Comparison of ENCODE assay signal across 1 cellular context in genomic region chr17:36008998-36009665, GRCh38.
TF ChIP-seq lines count a peak whose summit lies in the region.

No MANE protein-coding gene starts in this region.

TF ChIP-seq in K562, 482 proteins besides CTCF, POLR2A, EP300 and RAD21 (continued from another document):
- no peak for TF ChIP-seq CHAMP1 (IDR thresholded peaks at IDR 0.05)
- TF ChIP-seq POLR2AphosphoS2 (IDR thresholded peaks at IDR 0.05; ENCODE audit: low read length) = no peak
- no peak for TF ChIP-seq CBX1 (IDR thresholded peaks at IDR 0.05; ENCODE audit: low read depth)
- TF ChIP-seq ZNF407 (IDR thresholded peaks at IDR 0.05; ENCODE audit: low read depth) = no peak
- TF ChIP-seq NR3C1 (CRISPR knock-in tag; IDR thresholded peaks at IDR 0.05) = no peak
- 0 out of 4 replicates have a peak, but pooled peaks have one; percentile 22 to 33 for TF ChIP-seq MNT (conservative IDR thresholded peaks at IDR 0.05)
- TF ChIP-seq CXXC5 (CRISPR knock-in tag; IDR thresholded peaks at IDR 0.05) = 0 out of 2 replicates have a peak, but pooled peaks have one; percentile 11
- no peak for TF ChIP-seq CREBBP (IDR thresholded peaks at IDR 0.05; ENCODE audit: low read depth, low read length)
- TF ChIP-seq MXD1 (CRISPR knock-in tag; IDR thresholded peaks at IDR 0.05; ENCODE audit: borderline replicate concordance, poor library complexity, severe bottlenecking) = no peak
- TF ChIP-seq ZC3H11A (IDR thresholded peaks at IDR 0.05; ENCODE audit: low read depth, low read length) = no peak
- no peak for TF ChIP-seq SP1 (CRISPR knock-in tag; IDR thresholded peaks at IDR 0.05)
- no peak for TF ChIP-seq ATF4 (CRISPR knock-in tag; IDR thresholded peaks at IDR 0.05)
- TF ChIP-seq PATZ1 (CRISPR knock-in tag; IDR thresholded peaks at IDR 0.05; ENCODE audit: borderline replicate concordance) = no peak
- TF ChIP-seq MAFG (tag; conservative IDR thresholded peaks at IDR 0.05) = no peak
- no peak for TF ChIP-seq ZNF121 (CRISPR knock-in tag; conservative IDR thresholded peaks at IDR 0.05)
- no peak for TF ChIP-seq ZNF224 (CRISPR knock-in tag; IDR thresholded peaks at IDR 0.05)
- peak; percentile 58; the same call in 1 of the 2 replicates for TF ChIP-seq L3MBTL2 (IDR thresholded peaks at IDR 0.05)
- TF ChIP-seq RHOXF2B (CRISPR knock-in tag; conservative IDR thresholded peaks at IDR 0.05) = no peak
- TF ChIP-seq SMC3 (conservative IDR thresholded peaks at IDR 0.05; ENCODE audit: insufficient read depth, low read depth, low read length) = 0 out of 2 replicates have a peak, but pooled peaks have one; percentile 37
- TF ChIP-seq TSC22D4 (tag; IDR thresholded peaks at IDR 0.05) = no peak
- peak; percentile 32; the same call in 1 of the 2 replicates for TF ChIP-seq MGA (IDR thresholded peaks at IDR 0.05)
